In genomic region chr6:43575105-43575771, GRCh38 we compare ENCODE assay signal across 8 cellular contexts. TPM values are rescaled to one million over a fixed set of nuclear protein-coding genes. Genes with fewer than 3 reads are reported as not detected.
DNase-seq lines count a peak whose midpoint lies in the region; ATAC-seq and TF ChIP-seq lines count a peak whose summit lies in the region.

No MANE protein-coding gene starts in this region.

- H3K36me3 Mint-ChIP-seq in activated T-cell treated with anti-CD3 and anti-CD28 coated beads, Interleukin-2, amount 50 U/mL, for 72 hours (ENCODE audit: insufficient read depth in 2 of 2): peaks cover 19 to 41% of the 10 kb centered on the region in 2 donors

- peak overlapping the region; percentile 45 for H3K27ac ChIP-seq in cardiac muscle cell

- peaks cover 20% of the 10 kb centered on the region for H3K36me3 ChIP-seq in cardiac muscle cell

- no peaks in the 10 kb centered on the region for H3K9me3 Mint-ChIP-seq in activated T-cell treated with anti-CD3 and anti-CD28 coated beads, Interleukin-2, amount 50 U/mL, for 72 hours

- no peaks in the 10 kb centered on the region for H3K9me3 ChIP-seq in cardiac muscle cell (ENCODE audit: low read depth)

- ATAC-seq in GM21786 (IDR thresholded peaks at IDR 0.05; ENCODE audit: unreplicated experiment) (peak; percentile 18), GM18873 (IDR thresholded peaks at IDR 0.05; ENCODE audit: low FRiP score, unreplicated experiment) (no peak)
- peak in 1 of 2 donors; percentile 49 for ATAC-seq in activated T-cell treated with anti-CD3 and anti-CD28 coated beads, Interleukin-2, amount 50 U/mL, for 72 hours (replicated peaks in 1 of 2)

- peaks cover 8% of the 10 kb centered on the region for H3K4me1 ChIP-seq in cardiac muscle cell (ENCODE audit: low read depth)

- H3K4me1 Mint-ChIP-seq in activated T-cell treated with anti-CD3 and anti-CD28 coated beads, Interleukin-2, amount 50 U/mL, for 72 hours (ENCODE audit: low read depth): peaks cover 59% of the 10 kb centered on the region

- H3K4me3 ChIP-seq in cardiac muscle cell: peak overlapping the region; percentile 66

- DNase-seq in COLO668 (lab: John Stamatoyannopoulos, UW; ENCODE audit: unreplicated experiment) (peak; percentile 39), MV-4-11 (lab: John Stamatoyannopoulos, UW) (peak; percentile 34), cardiac muscle cell (ENCODE audit: low read depth in 1 of 2, low spot score in 1 of 2) (peak; percentile 16 to 74), posterior cingulate gyrus (peak in 8 of 10 donors; percentile 11 to 84 (median 30)), OCI-M2 (lab: John Stamatoyannopoulos, UW; ENCODE audit: unreplicated experiment) (no peak)
- peak; percentile 56 to 62 for DNase-seq in activated T-cell treated with anti-CD3 and anti-CD28 coated beads, Interleukin-2, amount 50 U/mL, for 72 hours

- no peaks in the 10 kb centered on the region for H3K27me3 ChIP-seq in cardiac muscle cell

- H3K27ac Mint-ChIP-seq in activated T-cell treated with anti-CD3 and anti-CD28 coated beads, Interleukin-2, amount 50 U/mL, for 72 hours: peak overlapping the region; percentile 94

- intact Hi-C loops in posterior cingulate gyrus (cut with DNase I): loop anchor here (5.0 kb wide), 2 partner anchors 58 to 62 kb away; partner anchors contain the start of genes MAD2L1BP, POLR1C and YIPF3

- TF ChIP-seq CTCF in cardiac muscle cell (IDR thresholded peaks at IDR 0.05; ENCODE audit: low read depth, low read length): no peak

- H3K27me3 Mint-ChIP-seq in activated T-cell treated with anti-CD3 and anti-CD28 coated beads, Interleukin-2, amount 50 U/mL, for 72 hours (ENCODE audit: low read depth): no peaks in the 10 kb centered on the region

- peak overlapping the region; percentile 99 for H3K4me3 Mint-ChIP-seq in activated T-cell treated with anti-CD3 and anti-CD28 coated beads, Interleukin-2, amount 50 U/mL, for 72 hours

RNA-seq across cellular contexts. Expression of gene XPO5, which starts 0.6 kb away (rescaled TPM):
- total RNA-seq in activated T-cell treated with anti-CD3 and anti-CD28 coated beads, Interleukin-2, amount 50 U/mL, for 72 hours: 100 to 1,000 TPM; 104 to 150 TPM
- total RNA-seq in cardiac muscle cell: 29.5 and 31.3 TPM in 2 replicates
- 29.4 and 51.8 TPM in 2 replicates for polyA plus RNA-seq in cardiac muscle cell

RNA-seq across cellular contexts. Expression of gene POLH, which starts 0.7 kb away (rescaled TPM):
- 10 to 100 TPM; 34.8 to 37.3 TPM for total RNA-seq in activated T-cell treated with anti-CD3 and anti-CD28 coated beads, Interleukin-2, amount 50 U/mL, for 72 hours
- 7.1 and 10.3 TPM in 2 replicates for total RNA-seq in cardiac muscle cell
- polyA plus RNA-seq in cardiac muscle cell: 5.5 and 5.6 TPM in 2 replicates

RNA-seq across cellular contexts. Expression of gene GTPBP2, which starts 53.8 kb away (rescaled TPM):
- 100 to 1,000 TPM in 1 of 2 donors, 10 to 100 TPM in 1; 99.0 to 137 TPM for total RNA-seq in activated T-cell treated with anti-CD3 and anti-CD28 coated beads, Interleukin-2, amount 50 U/mL, for 72 hours
- total RNA-seq in cardiac muscle cell: 48.8 and 63.6 TPM in 2 replicates
- 16.4 and 22.8 TPM in 2 replicates for polyA plus RNA-seq in cardiac muscle cell

RNA-seq across cellular contexts. Expression of gene POLR1C, which starts 58.3 kb away (rescaled TPM):
- total RNA-seq in activated T-cell treated with anti-CD3 and anti-CD28 coated beads, Interleukin-2, amount 50 U/mL, for 72 hours: 10 to 100 TPM; 39.1 to 42.4 TPM
- 20.7 and 28.6 TPM in 2 replicates for total RNA-seq in cardiac muscle cell
- 27.9 and 38.8 TPM in 2 replicates for polyA plus RNA-seq in cardiac muscle cell

RNA-seq across cellular contexts. Expression of gene YIPF3, which starts 58.5 kb away (rescaled TPM):
- 10 to 100 TPM; 63.9 to 64.4 TPM for total RNA-seq in activated T-cell treated with anti-CD3 and anti-CD28 coated beads, Interleukin-2, amount 50 U/mL, for 72 hours
- 145 and 195 TPM in 2 replicates for total RNA-seq in cardiac muscle cell
- 123 and 134 TPM in 2 replicates for polyA plus RNA-seq in cardiac muscle cell
